In the genomic region with DNA sequence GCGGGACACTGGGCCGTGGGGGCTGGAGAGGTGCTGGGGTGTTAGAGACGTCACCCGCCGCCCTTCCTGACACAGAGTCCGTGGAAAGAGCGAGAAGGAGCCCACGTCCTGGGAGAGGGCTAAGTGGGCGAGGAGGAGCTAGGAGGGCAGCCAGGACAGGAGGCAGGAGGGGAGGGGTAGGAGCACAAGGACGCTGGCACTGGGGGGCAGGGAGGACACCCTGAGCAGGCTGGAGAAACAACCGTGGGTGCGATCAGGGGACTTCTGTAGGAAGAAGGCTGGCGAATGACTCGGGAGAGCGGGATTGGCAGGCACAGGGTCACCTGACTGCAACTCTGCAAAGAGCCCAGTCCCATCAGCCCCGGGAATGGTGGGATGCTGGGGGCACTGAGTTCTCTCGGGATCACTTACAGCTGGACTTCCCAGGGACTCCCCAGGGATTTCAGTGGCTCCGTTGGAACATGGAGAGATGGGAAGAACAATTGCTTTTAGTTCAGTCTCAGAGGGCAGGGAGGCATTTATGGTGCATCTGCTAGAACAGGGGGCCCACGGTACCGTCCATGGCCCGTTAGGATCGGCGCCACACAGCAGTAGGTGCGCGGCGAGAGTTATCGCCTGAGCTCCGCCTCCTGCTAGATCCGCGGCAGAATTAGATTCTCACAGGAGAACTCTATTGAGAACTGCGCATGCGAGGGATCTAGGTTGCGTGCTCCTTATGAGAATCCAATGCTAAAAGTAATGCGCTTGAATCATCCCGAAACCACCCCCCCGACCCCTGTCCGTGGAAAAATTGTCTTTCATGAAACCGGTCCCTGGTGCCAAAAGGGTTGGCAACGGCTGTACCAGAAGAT, we compare ENCODE assay signal across 8 cellular contexts. TPM values are rescaled to one million over a fixed set of nuclear protein-coding genes. Genes with fewer than 3 reads are reported as not detected.
DNase-seq lines count a peak whose midpoint lies in the region; ATAC-seq and TF ChIP-seq lines count a peak whose summit lies in the region.

No MANE protein-coding gene starts in this region.

- 11 to 26% methylated on average over 32 to 39 of the region's 39 CpGs for WGBS in testis, 2 donors

- no peak for TF ChIP-seq CTCF in BE2C (IDR thresholded peaks at IDR 0.05; ENCODE audit: low read depth, low read length)
- TF ChIP-seq CTCF in testis (IDR thresholded peaks at IDR 0.05), result no peak

- in situ Hi-C loops in KBM-7 (cut with MboI; ENCODE audit: low pct_unique_long_range_greater_than_20kb, low sequenced_read_pairs), result loop anchor here (25.0 kb wide), 1 partner anchor 306 kb away; no protein-coding TSS in a partner anchor

- H3K9me3 ChIP-seq in BE2C (no peaks in the 10 kb centered on the region), testis (no peaks in the 10 kb centered on the region)

- H3K27ac ChIP-seq in testis, result no peak overlapping the region

- H3K4me3 ChIP-seq in BE2C (ENCODE audit: low read depth, low read length) (peak overlapping the region; percentile 83), testis (peak overlapping the region; percentile 42 to 48)

- DNase-seq in BE2C, result peak; percentile 89
- peak; percentile 71 for DNase-seq in NCI-H1092 treated with DMSO at 0.1 percent for 48 hours (lab: John Stamatoyannopoulos, UW)
- peak in 50 of 58 donors; percentile 7 to 76 (median 44) for DNase-seq in anterior cingulate cortex (lab: John Stamatoyannopoulos, UW)
- no peak for DNase-seq in left lobe of liver (ENCODE audit: low spot score)
- DNase-seq in testis, result peak; percentile 30
- DNase-seq in KBM-7, result no peak

- H3K27me3 ChIP-seq in BE2C (no peaks in the 10 kb centered on the region), testis (no peaks in the 10 kb centered on the region)

- ATAC-seq in left lobe of liver, result peak; percentile 48
- ATAC-seq in GM19351 (IDR thresholded peaks at IDR 0.05; ENCODE audit: unreplicated experiment), result no peak
- no peak for ATAC-seq in HG03280 (IDR thresholded peaks at IDR 0.05; ENCODE audit: unreplicated experiment)

- H3K4me1 ChIP-seq in BE2C, result no peaks in the 10 kb centered on the region
- no peaks in the 10 kb centered on the region for H3K4me1 ChIP-seq in testis

- peaks cover 17% of the 10 kb centered on the region for H3K36me3 ChIP-seq in BE2C
- H3K36me3 ChIP-seq in testis (ENCODE audit: low read depth, missing control alignments), result no peaks in the 10 kb centered on the region

- no peak for TF ChIP-seq POLR2A in testis (IDR thresholded peaks at IDR 0.05)

- intact Hi-C loops in testis (cut with DNase I; ENCODE audit: low total_unique reads), result no loop called here

RNA-seq across cellular contexts. Expression of a gene that starts 24.3 kb away (rescaled TPM):
- 38.7 TPM for polyA plus RNA-seq in BE2C (2012; ENCODE audit: insufficient read depth, insufficient read length, low read depth)
- total RNA-seq in left lobe of liver (8.8 TPM), testis (10 to 100 TPM; 35.5 to 36.1 TPM)
- polyA plus RNA-seq in testis (ENCODE audit: insufficient read depth, low read depth, low replicate concordance), result 50.5 TPM

RNA-seq across cellular contexts. Expression of a gene that starts 24.5 kb away (rescaled TPM):
- 24.0 TPM for polyA plus RNA-seq in BE2C (2012; ENCODE audit: insufficient read depth, insufficient read length, low read depth)
- total RNA-seq in left lobe of liver (5.0 TPM), testis (10 to 100 TPM in 1 of 2 donors, 1 to 10 TPM in 1; 7.8 to 10.2 TPM)
- polyA plus RNA-seq in testis (ENCODE audit: insufficient read depth, low read depth, low replicate concordance), result 14.9 TPM

RNA-seq across cellular contexts. Expression of a gene that starts 46.2 kb away (rescaled TPM):
- polyA plus RNA-seq in BE2C (2012; ENCODE audit: insufficient read depth, insufficient read length, low read depth), result 33.0 TPM
- total RNA-seq in left lobe of liver (8.1 TPM), testis (10 to 100 TPM; 11.9 to 15.2 TPM)
- 11.1 TPM for polyA plus RNA-seq in testis (ENCODE audit: insufficient read depth, low read depth, low replicate concordance)

RNA-seq across cellular contexts. Expression of a gene that starts 46.7 kb away (rescaled TPM):
- 75.6 TPM for polyA plus RNA-seq in BE2C (2012; ENCODE audit: insufficient read depth, insufficient read length, low read depth)
- 10.4 TPM for total RNA-seq in left lobe of liver
- total RNA-seq in testis, result 10 to 100 TPM; 22.4 to 25.5 TPM
- polyA plus RNA-seq in testis (ENCODE audit: insufficient read depth, low read depth, low replicate concordance), result 22.6 TPM

Comparison
In these comparisons a context has a peak if more than half of its experiments do, and no peak if none do; other contexts are left out.
1. DNase-seq: peak in BE2C (single experiment), NCI-H1092 treated with DMSO at 0.1 percent for 48 hours (single experiment), anterior cingulate cortex (50 of 58) and testis (single experiment); none in left lobe of liver (single experiment) and KBM-7 (single experiment).